7 cellular contexts compared by ENCODE assay signal in the genomic region with DNA sequence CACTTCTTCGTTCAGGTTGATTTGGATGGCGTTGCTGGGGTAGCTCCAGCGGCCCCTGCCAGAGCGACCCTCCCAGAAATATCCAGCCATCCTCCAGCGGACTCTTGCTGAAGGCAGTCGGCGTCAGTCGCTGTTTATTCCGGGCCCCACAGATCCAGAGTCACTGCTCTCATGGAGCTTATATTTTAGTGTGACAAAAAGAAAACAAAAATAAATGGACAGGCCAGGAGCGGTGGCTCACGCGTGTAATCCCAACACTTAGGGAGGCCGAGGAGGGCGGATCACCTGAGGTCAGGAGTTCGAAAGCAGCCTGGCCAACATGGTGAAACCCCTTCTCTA. TPM values are rescaled to one million over a fixed set of nuclear protein-coding genes. Genes with fewer than 3 reads are reported as not detected.
A peak's percentile ranks its signal among the peaks of the same experiment; 100 is the strongest.
DNase-seq lines count a peak whose midpoint lies in the region; ATAC-seq, FAIRE-seq and TF ChIP-seq lines count a peak whose summit lies in the region.

No MANE protein-coding gene starts in this region.

- FAIRE-seq in kidney (lab: Jason Lieb, UNC), result no peak

- H3K4me3 ChIP-seq in adipocyte (ENCODE audit: low read length), result peak overlapping the region; percentile 97
- peak overlapping the region; percentile 95 to 98 for H3K4me3 ChIP-seq in kidney (ENCODE audit: low read length in 2 of 2)
- H3K4me3 ChIP-seq in suprapubic skin, result peak overlapping the region; percentile 89

- DNase-seq in adipocyte (ENCODE audit: low read depth) (no peak), kidney (no peak), suprapubic skin (ENCODE audit: low spot score in 2 of 2) (no peak), GM19240 (ENCODE audit: insufficient read length, low spot score) (no peak), dermis blood vessel endothelial cell (no peak)
- DNase-seq in activated CD4-positive, alpha-beta T cell treated with anti-CD3 and anti-CD28 coated beads, Interleukin-2, amount 50 U/mL, for 4 hours, result no peak

- TF ChIP-seq EP300 in suprapubic skin (IDR thresholded peaks at IDR 0.05), result no peak

- TF ChIP-seq CTCF in kidney (IDR thresholded peaks at IDR 0.05; ENCODE audit: borderline replicate concordance, extremely low read depth, insufficient read depth) (no peak), suprapubic skin (IDR thresholded peaks at IDR 0.05) (no peak)

- intact Hi-C loops in kidney (cut with DNase I), result no loop called here

- no peaks in the 10 kb centered on the region for H3K9me3 ChIP-seq in adipocyte (ENCODE audit: control insufficient read depth, low read length)
- no peaks in the 10 kb centered on the region for H3K9me3 ChIP-seq in kidney (ENCODE audit: control insufficient read depth in 1 of 2, low read length in 2 of 2)
- H3K9me3 ChIP-seq in suprapubic skin, result no peaks in the 10 kb centered on the region

- H3K9ac ChIP-seq in adipocyte (ENCODE audit: low read length) (peak overlapping the region; percentile 98), kidney (ENCODE audit: low read length in 2 of 2) (peak overlapping the region; percentile 68 to 75)

- H3K27me3 ChIP-seq in adipocyte (replicated peaks; ENCODE audit: control insufficient read depth, insufficient read depth, low read length) (no peaks in the 10 kb centered on the region), suprapubic skin (no peaks in the 10 kb centered on the region)

- no peaks in the 10 kb centered on the region for H3K36me3 ChIP-seq in adipocyte (ENCODE audit: control insufficient read depth, insufficient read depth, low read length, severe bottlenecking)
- peaks cover 3 to 5% of the 10 kb centered on the region in 2 donors for H3K36me3 ChIP-seq in kidney (ENCODE audit: control insufficient read depth in 1 of 2, insufficient read depth in 2 of 2, low read length in 2 of 2)
- peaks cover 15% of the 10 kb centered on the region for H3K36me3 ChIP-seq in suprapubic skin

- 5% methylated on average over 10 of the region's 15 CpGs for WGBS in suprapubic skin

- no peak for TF ChIP-seq POLR2A in suprapubic skin (IDR thresholded peaks at IDR 0.05)

- ATAC-seq in HG03571 (IDR thresholded peaks at IDR 0.05; ENCODE audit: unreplicated experiment), result peak; percentile 8

- peak overlapping the region; percentile 96 for H3K27ac ChIP-seq in kidney (ENCODE audit: low read depth in 2 of 2, low read length in 2 of 2)
- peak overlapping the region; percentile 92 for H3K27ac ChIP-seq in suprapubic skin

- H3K4me1 ChIP-seq in adipocyte (ENCODE audit: control insufficient read depth, insufficient read depth, low read length), result peaks cover 10% of the 10 kb centered on the region
- H3K4me1 ChIP-seq in kidney (ENCODE audit: control insufficient read depth in 1 of 2, insufficient read depth in 1 of 2, low read depth in 1 of 2, low read length in 2 of 2), result peaks cover 0 to 2% of the 10 kb centered on the region in 2 donors
- peaks cover 19% of the 10 kb centered on the region for H3K4me1 ChIP-seq in suprapubic skin

RNA-seq across cellular contexts. Expression of a gene that starts 0.8 kb away (rescaled TPM):
- total RNA-seq in kidney (46.9 TPM), suprapubic skin (10 to 100 TPM; 26.0 to 37.1 (median 31.5) TPM), dermis blood vessel endothelial cell (33.9 and 40.7 TPM in 2 replicates)
- 43.8 TPM for polyA plus RNA-seq in kidney (ENCODE audit: insufficient read depth, low read depth, low replicate concordance)

RNA-seq across cellular contexts. Expression of a gene that starts 27.6 kb away (rescaled TPM):
- 2.2 TPM for total RNA-seq in kidney
- polyA plus RNA-seq in kidney (ENCODE audit: insufficient read depth, low read depth, low replicate concordance), result 5.2 TPM
- 1 to 10 TPM in 1 of 4 donors, not detected in 3; 2.2 TPM for total RNA-seq in suprapubic skin
- total RNA-seq in dermis blood vessel endothelial cell, result 0.09 and 0.68 TPM in 2 replicates
